Comparison of ENCODE assay signal across 1 cellular context in genomic region chr3:107272471-107272870, GRCh38.
TF ChIP-seq lines count a peak whose summit lies in the region.

No MANE protein-coding gene starts in this region.

TF ChIP-seq in HCT116, 20 proteins besides CTCF, POLR2A, EP300 and RAD21 (continued from another document):
- TF ChIP-seq REST (IDR thresholded peaks at IDR 0.05; ENCODE audit: low read depth), result no peak
- no peak for TF ChIP-seq ATF3 (IDR thresholded peaks at IDR 0.05)
- no peak for TF ChIP-seq ZBTB33 (IDR thresholded peaks at IDR 0.05; ENCODE audit: extremely low read depth, insufficient replicate concordance, low read length)
- no peak for TF ChIP-seq SIN3A (IDR thresholded peaks at IDR 0.05; ENCODE audit: low read depth)
- no peak for TF ChIP-seq FOSL1 (IDR thresholded peaks at IDR 0.05; ENCODE audit: low read depth)
- no peak for TF ChIP-seq EGR1 (IDR thresholded peaks at IDR 0.05; ENCODE audit: low read depth)
- no peak for TF ChIP-seq MAX (IDR thresholded peaks at IDR 0.05)
- no peak for TF ChIP-seq JUND (IDR thresholded peaks at IDR 0.05)
- no peak for TF ChIP-seq TCF7L2 (IDR thresholded peaks at IDR 0.05; ENCODE audit: borderline replicate concordance, extremely low read depth, insufficient read depth, insufficient read length)
